ENCODE assay signal across 25 cellular contexts in genomic region chr1:46418976-46419375, GRCh38.
"Had no signal": no experiment of that assay in that cellular context is flagged by ENCODE, and none has a peak within 500 bp of the region (broad histone marks: within the 10 kb centered on the region; RNA-seq: fewer than 3 reads in every experiment).

No MANE protein-coding gene starts in this region.

- H3K27me3 ChIP-seq: MG63 had no signal

- H3K36me3 ChIP-seq: MG63, SJCRH30 had no signal

- ATAC-seq: Panc1, PC-3, SK-N-SH treated with all-trans-retinoic acid at 6 μM for 48 hours had no signal

- H3K4me3 ChIP-seq: MG63, SJCRH30 had no signal

- FAIRE-seq: HTR-8/SVneo had no signal

- H3K27ac ChIP-seq: HL-60, RWPE1, SJCRH30 had no signal

- H3K9me3 ChIP-seq: MG63, SJCRH30 had no signal

- DNase-seq: Karpas-422, KG1, MG63, NCI-H1092, NCI-H1105 treated with DMSO at 0.1 percent for 48 hours, NCI-H1417 treated with DMSO at 0.1 percent for 48 hours, NCI-H146, NCI-H187, NCI-H2029, NCI-H2081 treated with DMSO at 0.1 percent for 48 hours, NCI-H2171, NCI-H226, NCI-H446, NCI-H510A, NCI-H524 treated with DMSO at 0.1 percent for 48 hours, NCI-H69, NCI-H774, PC-3, SHP77 treated with DMSO at 0.1 percent for 48 hours, SJCRH30 had no signal

- H3K4me1 ChIP-seq: SJCRH30 had no signal
